ENCODE assay signal across 1 cellular context in the genomic region with DNA sequence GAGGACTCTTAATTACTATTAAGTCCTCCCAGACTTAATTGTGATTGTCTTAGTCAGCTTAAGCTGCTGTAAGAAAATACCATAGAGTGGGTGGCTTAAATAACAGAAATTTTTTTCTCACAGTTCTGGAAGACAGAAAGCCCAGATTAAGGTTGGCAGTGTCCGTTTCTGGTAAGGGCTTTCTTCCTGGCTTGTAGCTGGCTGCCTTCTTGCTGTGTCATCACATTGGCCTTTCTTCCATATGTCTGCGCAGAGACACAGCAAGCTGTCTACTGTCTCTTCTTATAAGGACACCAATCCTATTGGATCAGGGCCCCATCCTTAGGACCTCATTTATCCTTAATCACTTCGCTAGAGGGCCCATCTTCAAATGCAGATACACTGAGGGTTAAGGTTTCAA.
TF ChIP-seq lines count a peak whose summit lies in the region.

No MANE protein-coding gene starts in this region.

TF ChIP-seq in HepG2, 621 proteins besides CTCF, POLR2A, EP300 and RAD21:
- TF ChIP-seq ZNF264 (CRISPR knock-in tag; IDR thresholded peaks at IDR 0.05) (0 out of 2 replicates have a peak, but pooled peaks have one; percentile 23), MAFK (conservative IDR thresholded peaks at IDR 0.05 in 1 of 2, IDR thresholded peaks at IDR 0.05 in 1 of 2; ENCODE audit: low read length in 2 of 2) (peak in 1 of 2 experiments; percentile 54; a peak in 2 of 4 replicates)
- TF ChIP-seq, protein P1, sequence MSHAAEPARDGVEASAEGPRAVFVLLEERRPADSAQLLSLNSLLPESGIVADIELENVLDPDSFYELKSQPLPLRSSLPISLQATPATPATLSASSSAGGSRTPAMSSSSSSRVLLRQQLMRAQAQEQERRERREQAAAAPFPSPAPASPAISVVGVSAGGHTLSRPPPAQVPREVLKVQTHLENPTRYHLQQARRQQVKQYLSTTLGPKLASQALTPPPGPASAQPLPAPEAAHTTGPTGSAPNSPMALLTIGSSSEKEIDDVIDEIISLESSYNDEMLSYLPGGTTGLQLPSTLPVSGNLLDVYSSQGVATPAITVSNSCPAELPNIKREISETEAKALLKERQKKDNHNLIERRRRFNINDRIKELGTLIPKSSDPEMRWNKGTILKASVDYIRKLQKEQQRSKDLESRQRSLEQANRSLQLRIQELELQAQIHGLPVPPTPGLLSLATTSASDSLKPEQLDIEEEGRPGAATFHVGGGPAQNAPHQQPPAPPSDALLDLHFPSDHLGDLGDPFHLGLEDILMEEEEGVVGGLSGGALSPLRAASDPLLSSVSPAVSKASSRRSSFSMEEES (CRISPR knock-in tag; IDR thresholded peaks at IDR 0.05) = no peak
